In genomic region chr14:58082491-58083098, GRCh38 we compare ENCODE assay signal across 9 cellular contexts.
A peak's percentile ranks its signal among the peaks of the same experiment; 100 is the strongest.
DNase-seq lines count a peak whose midpoint lies in the region; ATAC-seq and TF ChIP-seq lines count a peak whose summit lies in the region.
"Had no signal": no experiment of that assay in that cellular context is flagged by ENCODE, and none has a peak within 500 bp of the region (broad histone marks: within the 10 kb centered on the region; RNA-seq: fewer than 3 reads in every experiment).

No MANE protein-coding gene starts in this region.

- no peaks in the 10 kb centered on the region for H3K27me3 Mint-ChIP-seq in WTC11 (ENCODE audit: low read depth)

- no peaks in the 10 kb centered on the region for H3K27me3 ChIP-seq in stomach
- H3K27me3 ChIP-seq: vagina had no signal

- no peaks in the 10 kb centered on the region for H3K36me3 ChIP-seq in stomach
- H3K36me3 ChIP-seq: vagina had no signal

- WGBS in stomach, 5 donors = 20 to 33% (median 22%) methylated on average over 1 of the region's 1 CpG

- no peak overlapping the region for H3K4me3 ChIP-seq in stomach
- H3K4me3 ChIP-seq: vagina had no signal

- peak overlapping the region in 3 of 5 donors; percentile 20 to 55 (median 49) for H3K27ac ChIP-seq in stomach
- H3K27ac ChIP-seq: vagina had no signal

- TF ChIP-seq POLR2A in stomach (IDR thresholded peaks at IDR 0.05) = no peak

- POLR2A ChIA-PET in WTC11 (lab: Charles Lee) = no interaction called here

- no peak for TF ChIP-seq CTCF in WTC11 (IDR thresholded peaks at IDR 0.05)
- TF ChIP-seq CTCF in stomach (IDR thresholded peaks at IDR 0.05) = no peak

- peaks cover 0 to 15% (median 10%) of the 10 kb centered on the region in 4 donors for H3K4me1 ChIP-seq in stomach

- H3K4me3 Mint-ChIP-seq in WTC11 = no peak overlapping the region

- peak overlapping the region; percentile 29; the same call in 1 of the 2 replicates for H3K27ac Mint-ChIP-seq in WTC11

- no peak for TF ChIP-seq EP300 in stomach (IDR thresholded peaks at IDR 0.05)

- peaks cover 17% of the 10 kb centered on the region for H3K4me1 Mint-ChIP-seq in WTC11

- ATAC-seq in WTC11 (peak; percentile 25; the same call in 1 of the 2 replicates), GM21360 (IDR thresholded peaks at IDR 0.05; ENCODE audit: unreplicated experiment) (no peak)

- H3K9me3 ChIP-seq in stomach = no peaks in the 10 kb centered on the region
- H3K9me3 ChIP-seq: vagina had no signal

- DNase-seq in HPDE6-E6E7 (ENCODE audit: extremely low spot score) = peak; percentile 82
- no peak for DNase-seq in WTC11 (ENCODE audit: low spot score)
- DNase-seq in glomerular endothelial cell (ENCODE audit: extremely low read depth, low read depth, low spot score) = peak; percentile 63
- DNase-seq in stomach = no peak
- no peak for DNase-seq in NCI-H1694 treated with DMSO at 0.1 percent for 48 hours (lab: John Stamatoyannopoulos, UW)
- no peak for DNase-seq in NCI-H1436 treated with DMSO at 0.1 percent for 48 hours (lab: John Stamatoyannopoulos, UW)
- DNase-seq: KBM-7 had no signal

- no peaks in the 10 kb centered on the region for H3K36me3 Mint-ChIP-seq in WTC11

- intact Hi-C loops in stomach (cut with DNase I; ENCODE audit: low total_unique reads) = no loop called here

- CTCF ChIA-PET in WTC11 (lab: Charles Lee) = no interaction called here

- H3K9me3 Mint-ChIP-seq in WTC11 = no peaks in the 10 kb centered on the region

TF ChIP-seq in WTC11, 78 proteins besides CTCF, POLR2A, EP300 and RAD21:
- no peak for TF ChIP-seq KAT7 (CRISPR knock-in tag; IDR thresholded peaks at IDR 0.05; ENCODE audit: borderline replicate concordance)
- TF ChIP-seq USF2 (CRISPR knock-in tag; IDR thresholded peaks at IDR 0.05) = peak; percentile 48; the same call in 1 of the 2 replicates

Comparison
In these comparisons a context has a peak if more than half of its experiments do, and no peak if none do; other contexts are left out.
1. DNase-seq: peak in HPDE6-E6E7 (single experiment) and glomerular endothelial cell (single experiment); none in WTC11 (single experiment), stomach (single experiment), NCI-H1694 treated with DMSO at 0.1 percent for 48 hours (single experiment) and NCI-H1436 treated with DMSO at 0.1 percent for 48 hours (single experiment).